21 cellular contexts compared by ENCODE assay signal in genomic region chr19:1233361-1233667, GRCh38. TPM values are rescaled to one million over a fixed set of nuclear protein-coding genes. Genes with fewer than 3 reads are reported as not detected.
"Had no signal": no experiment of that assay in that cellular context is flagged by ENCODE, and none has a peak within 500 bp of the region (broad histone marks: within the 10 kb centered on the region; RNA-seq: fewer than 3 reads in every experiment).

No MANE protein-coding gene starts in this region.

- FAIRE-seq: bronchial epithelial cell, endometrium had no signal

- H3K4me1 ChIP-seq: foreskin keratinocyte had no signal

- H3K27ac ChIP-seq: foreskin keratinocyte, neutrophil had no signal

- H3K4me2 ChIP-seq: smooth muscle cell had no signal

- ATAC-seq: activated CD4-positive, alpha-beta T cell treated with anti-CD3 and anti-CD28 coated beads for 36 hours; activated T-cell treated with anti-CD3 and anti-CD28 coated beads, Interleukin-2, amount 50 U/mL, for 4 hours; foreskin keratinocyte; natural killer cell; stimulated activated naive B cell treated with anti-CD40 and anti-IgM and Interleukin-4, amounts not matched to agents 10 μg/mL and 1 μg/mL and 100 μg/mL, for 72 hours had no signal

- H3K36me3 ChIP-seq: ovary had no signal

- H3K27me3 ChIP-seq: foreskin keratinocyte had no signal

- H3K4me3 ChIP-seq: left ventricle myocardium inferior, ovary, smooth muscle cell had no signal

- DNase-seq: activated B cell treated with CpG ODN at 0.5 μM for 24 hours; activated CD4-positive, alpha-beta T cell treated with anti-CD3 and anti-CD28 coated beads for 36 hours; activated CD4-positive, alpha-beta T cell treated with anti-CD3 and anti-CD28 coated beads, Interleukin-2, amount 50 U/mL, for 4 hours; activated CD8-positive, alpha-beta memory T cell treated with anti-CD3 and anti-CD28 coated beads for 24 hours; activated CD8-positive, alpha-beta memory T cell treated with anti-CD3 and anti-CD28 coated beads, Interleukin-2, amount 50 U/mL, for 48 hours; activated naive CD4-positive, alpha-beta T cell; activated T-cell treated with anti-CD3 and anti-CD28 coated beads, Interleukin-2, amount 50 U/mL, for 4 hours; effector CD4-positive, alpha-beta T cell; foreskin keratinocyte; immature natural killer cell; left ventricle myocardium inferior; mammary epithelial cell; natural killer cell; stimulated activated CD4-positive, alpha-beta T cell treated with anti-CD3 and anti-CD28 coated beads, Interleukin-15, amount 100 ng/mL, for 24 hours; stimulated activated CD8-positive, alpha-beta memory T cell treated with anti-CD3 and anti-CD28 coated beads, Interleukin-4, amount 100 ng/mL, for 48 hours; stimulated activated naive B cell treated with anti-CD40 and anti-IgM and Interleukin-4, amounts not matched to agents 10 μg/mL and 1 μg/mL and 100 μg/mL, for 72 hours had no signal

- H3K9me3 ChIP-seq: left ventricle myocardium inferior, neutrophil, ovary had no signal

RNA-seq across cellular contexts. Expression of gene CBARP, which starts 4.5 kb away (rescaled TPM):
- polyA plus RNA-seq: immature natural killer cell had no signal
